In the genomic region with DNA sequence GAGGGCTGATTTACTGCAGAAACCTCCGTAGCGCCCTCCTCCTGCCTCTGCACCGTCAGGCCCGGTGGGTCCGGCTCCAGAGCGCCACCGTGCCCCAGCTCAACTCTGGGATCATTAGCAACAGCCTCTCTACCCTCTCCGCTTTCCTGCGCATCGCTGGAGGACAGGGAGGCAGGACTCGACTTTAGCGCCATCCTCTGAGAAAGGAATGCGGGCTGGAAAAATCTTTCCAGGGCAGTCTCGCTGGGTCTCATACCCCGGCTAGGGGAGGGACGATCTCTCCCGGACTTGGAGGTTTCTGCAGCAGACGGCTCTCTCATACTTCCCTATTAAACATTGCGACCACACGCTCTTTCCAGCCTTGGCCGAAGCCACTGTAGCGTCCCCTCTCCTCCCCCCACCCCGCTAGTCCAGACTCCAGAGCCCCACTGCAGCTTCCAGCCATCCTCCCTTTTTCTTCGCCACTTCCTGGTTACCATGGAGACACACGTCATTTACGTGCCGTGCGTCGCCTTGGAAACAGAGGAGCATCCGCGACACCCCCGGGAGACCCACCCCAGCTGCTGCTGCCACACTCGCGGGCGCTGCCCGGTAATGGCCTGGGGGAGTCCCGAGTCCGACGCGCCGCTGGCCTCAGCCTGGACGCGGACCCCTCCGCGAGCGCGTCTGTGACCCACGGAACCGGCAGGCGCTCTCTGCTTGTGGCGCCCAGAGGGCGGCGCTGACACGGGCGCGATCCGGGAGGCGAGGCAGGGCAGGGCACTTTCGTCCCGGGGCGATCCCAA, we compare ENCODE assay signal across 8 cellular contexts. TPM values are rescaled to one million over a fixed set of nuclear protein-coding genes. Genes with fewer than 3 reads are reported as not detected.
DNase-seq lines count a peak whose midpoint lies in the region; ATAC-seq, FAIRE-seq and TF ChIP-seq lines count a peak whose summit lies in the region.

A gene (plus strand): TSS at position 554 of the 785 bp plus-strand sequence. CDS start 479 bp downstream, outside the sequence.

- 1% methylated on average over 61 of the region's 61 CpGs for WGBS in smooth muscle cell (ENCODE audit: low lambda C conversion rate)

- POLR2A ChIA-PET in activated B cell treated with CpG ODN at 0.5 μM for 24 hours (lab: Charles Lee): interaction anchor here (0.7 to 1.7 kb wide), 6 partner anchors 15 to 220 kb away, joined by 4 to 32 read pairs (median 8); a partner anchor contains a TSS

- peaks cover 3% of the 10 kb centered on the region for H3K36me3 Mint-ChIP-seq in activated B cell treated with CpG ODN at 0.5 μM for 24 hours (ENCODE audit: low read depth)

- no peaks in the 10 kb centered on the region for H3K9me3 Mint-ChIP-seq in activated B cell treated with CpG ODN at 0.5 μM for 24 hours

- intact Hi-C loops in activated B cell treated with CpG ODN at 0.5 μM for 24 hours (cut with micrococcal nuclease): loop anchor here (1.0 kb wide), 3 partner anchors 15 to 77 kb away; a partner anchor contains a TSS

- peak; percentile 65 for DNase-seq in GM12892 (ENCODE audit: insufficient read length)
- DNase-seq in NCI-H2029 (lab: John Stamatoyannopoulos, UW): peak; percentile 47
- DNase-seq in activated B cell treated with CpG ODN at 0.5 μM for 24 hours: peak; percentile 69
- DNase-seq in cardiac fibroblast (ENCODE audit: low read depth in 2 of 2): peak; percentile 83 to 84
- peak; percentile 84 for DNase-seq in inferior parietal cortex (ENCODE audit: extremely low spot score)
- DNase-seq in smooth muscle cell (lab: John Stamatoyannopoulos, UW; ENCODE audit: unreplicated experiment): peak; percentile 78
- DNase-seq in SKM-1 (lab: John Stamatoyannopoulos, UW; ENCODE audit: unreplicated experiment): no peak

- peaks cover 32% of the 10 kb centered on the region for H3K4me1 Mint-ChIP-seq in activated B cell treated with CpG ODN at 0.5 μM for 24 hours

- FAIRE-seq in GM12892 (lab: Jason Lieb, UNC): peak; percentile 88

- H3K27me3 Mint-ChIP-seq in activated B cell treated with CpG ODN at 0.5 μM for 24 hours: peaks cover 27% of the 10 kb centered on the region

- H3K4me3 Mint-ChIP-seq in activated B cell treated with CpG ODN at 0.5 μM for 24 hours: peak within 1 kb of the TSS; percentile 92

- H3K4me1 ChIP-seq in smooth muscle cell (ENCODE audit: low read depth): peaks cover 8% of the 10 kb centered on the region

- H3K27me3 ChIP-seq in smooth muscle cell (ENCODE audit: low read depth): peaks cover 13% of the 10 kb centered on the region

- H2AFZ ChIP-seq in smooth muscle cell (ENCODE audit: low read depth): peak within 1 kb of the TSS; percentile 84

- TF ChIP-seq CTCF in activated B cell treated with CpG ODN at 0.5 μM for 24 hours (IDR thresholded peaks at IDR 0.05): no peak
- TF ChIP-seq CTCF in cardiac fibroblast (IDR thresholded peaks at IDR 0.05; ENCODE audit: low read depth, low read length): peak; percentile 35
- TF ChIP-seq CTCF in smooth muscle cell (IDR thresholded peaks at IDR 0.05; ENCODE audit: borderline replicate concordance, insufficient read depth, poor library complexity, severe bottlenecking): peak; percentile 24

- peak within 1 kb of the TSS; percentile 60 for H3K27ac Mint-ChIP-seq in activated B cell treated with CpG ODN at 0.5 μM for 24 hours

- peak within 1 kb of the TSS; percentile 90 for H3K4me2 ChIP-seq in smooth muscle cell

- ATAC-seq in HG02763 (IDR thresholded peaks at IDR 0.05; ENCODE audit: unreplicated experiment): peak; percentile 73
- ATAC-seq in activated B cell treated with CpG ODN at 0.5 μM for 24 hours (ENCODE audit: low read depth): peak; percentile 76

- peak within 1 kb of the TSS; percentile 56 for H3K27ac ChIP-seq in smooth muscle cell (ENCODE audit: low read depth)

- no peaks in the 10 kb centered on the region for H3K36me3 ChIP-seq in smooth muscle cell (ENCODE audit: low read depth)

- CTCF ChIA-PET in activated B cell treated with CpG ODN at 0.5 μM for 24 hours (lab: Charles Lee): interaction anchor here (0.5 to 3.4 kb wide), 5 partner anchors 12 to 26 kb away, joined by 3 to 21 read pairs (median 5); a partner anchor contains a TSS

- peaks cover 11% of the 10 kb centered on the region for H4K20me1 ChIP-seq in smooth muscle cell (ENCODE audit: low read depth)

- peaks cover 7% of the 10 kb centered on the region for H3F3A ChIP-seq in smooth muscle cell (ENCODE audit: low read depth)

- TF ChIP-seq POLR2A in GM12892 (IDR thresholded peaks at IDR 0.05; ENCODE audit: low read depth, low read length): no peak

- H3K4me3 ChIP-seq in cardiac fibroblast (replicated peaks in 1 of 2; ENCODE audit: low read depth in 2 of 2, low read length in 2 of 2) (peak within 1 kb of the TSS; percentile 73 to 83), smooth muscle cell (peak within 1 kb of the TSS; percentile 80)

- H3K79me2 ChIP-seq in smooth muscle cell (ENCODE audit: low read depth): peaks cover 39% of the 10 kb centered on the region

- H3K9me3 ChIP-seq in smooth muscle cell (replicated peaks; ENCODE audit: low read depth): no peaks in the 10 kb centered on the region

- peak within 1 kb of the TSS; percentile 68 for H3K9ac ChIP-seq in smooth muscle cell (ENCODE audit: low read depth)

RNA-seq across cellular contexts. Expression of the gene that starts here (rescaled TPM):
- 0.15 TPM for polyA plus RNA-seq in GM12892 (2012; ENCODE audit: missing spikeins)
- total RNA-seq in activated B cell treated with CpG ODN at 0.5 μM for 24 hours (0.18 and 0.29 TPM in 2 replicates), smooth muscle cell (23.7 and 36.6 TPM in 2 replicates)
- polyA plus RNA-seq in smooth muscle cell: 56.1 and 74.1 TPM in 2 replicates

Comparison
In these comparisons a context has a peak if more than half of its experiments do, and no peak if none do; other contexts are left out.
1. RNA of the gene that starts here (total RNA-seq): 23.7 to 36.6 TPM in smooth muscle cell; 0.18 to 0.29 TPM in activated B cell treated with CpG ODN at 0.5 μM for 24 hours; every median in the first group is over 10 times any median in the second.
2. Peak in DNase-seq and ATAC-seq in activated B cell treated with CpG ODN at 0.5 μM for 24 hours; RNA of the gene not detected or under 1 TPM.